Comparison of ENCODE assay signal across 14 cellular contexts in the genomic region with DNA sequence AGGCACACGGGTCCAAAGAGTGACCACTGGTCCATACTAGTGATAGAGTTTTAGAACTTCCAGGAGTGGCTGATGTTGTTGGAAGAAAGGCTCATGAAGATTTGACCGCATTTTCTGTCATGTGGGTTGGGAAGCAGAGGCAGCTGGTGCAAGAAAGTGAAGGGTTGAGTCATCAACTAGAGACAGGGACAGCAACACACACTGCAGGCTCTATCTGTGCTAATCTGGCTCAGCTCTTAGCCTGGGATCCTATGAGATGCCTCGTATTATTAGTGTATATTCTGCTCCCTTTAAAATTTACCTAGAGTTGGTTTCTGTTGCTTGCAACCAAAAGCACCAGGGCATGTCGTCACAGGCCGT. TPM values are rescaled to one million over a fixed set of nuclear protein-coding genes. Genes with fewer than 3 reads are reported as not detected.
DNase-seq lines count a peak whose midpoint lies in the region; ATAC-seq, FAIRE-seq and TF ChIP-seq lines count a peak whose summit lies in the region.
"Had no signal": no experiment of that assay in that cellular context is flagged by ENCODE, and none has a peak within 500 bp of the region (broad histone marks: within the 10 kb centered on the region; RNA-seq: fewer than 3 reads in every experiment).

No MANE protein-coding gene starts in this region.

- H3K4me3 Mint-ChIP-seq in activated naive CD8-positive, alpha-beta T cell treated with anti-CD3 and anti-CD28 coated beads, Interleukin-2, amount 50 U/mL, for 24 hours: no peak overlapping the region
- H3K4me3 Mint-ChIP-seq in activated naive CD8-positive, alpha-beta T cell treated with anti-CD3 and anti-CD28 coated beads for 36 hours: no peak overlapping the region

- H3K27ac Mint-ChIP-seq in activated naive CD8-positive, alpha-beta T cell treated with anti-CD3 and anti-CD28 coated beads, Interleukin-2, amount 50 U/mL, for 24 hours: peak overlapping the region; percentile 60
- no peak overlapping the region for H3K27ac Mint-ChIP-seq in activated naive CD8-positive, alpha-beta T cell treated with anti-CD3 and anti-CD28 coated beads for 36 hours
- H3K27ac Mint-ChIP-seq: activated naive CD8-positive, alpha-beta T cell treated with anti-CD3 and anti-CD28 coated beads, Interleukin-2, amount 10 ng/mL, durations not matched to agents 7 days and 5 days had no signal

- DNase-seq in activated naive CD8-positive, alpha-beta T cell treated with anti-CD3 and anti-CD28 coated beads, Interleukin-2, amount 50 U/mL, for 24 hours: no peak
- no peak for DNase-seq in activated naive CD8-positive, alpha-beta T cell treated with anti-CD3 and anti-CD28 coated beads for 36 hours
- peak; percentile 18 to 42 for DNase-seq in SJCRH30
- peak; percentile 74 for DNase-seq in fibroblast of the conjunctiva (ENCODE audit: low read depth)
- DNase-seq in urothelium cell line (ENCODE audit: low spot score): peak; percentile 86
- DNase-seq in stomach: no peak
- no peak for DNase-seq in NCI-H1436 treated with DMSO at 0.1 percent for 48 hours (lab: John Stamatoyannopoulos, UW)
- no peak for DNase-seq in cerebellum (ENCODE audit: low spot score)
- DNase-seq: activated naive CD8-positive, alpha-beta T cell treated with anti-CD3 and anti-CD28 coated beads, Interleukin-2, amount 10 ng/mL, durations not matched to agents 7 days and 5 days; gastrocnemius medialis; NCI-H1105 treated with DMSO at 0.1 percent for 48 hours; small intestine had no signal

- no peak for TF ChIP-seq POLR2A in stomach (IDR thresholded peaks at IDR 0.05)

- ATAC-seq in activated naive CD8-positive, alpha-beta T cell treated with anti-CD3 and anti-CD28 coated beads, Interleukin-2, amount 50 U/mL, for 24 hours: no peak
- ATAC-seq: gastrocnemius medialis had no signal

- FAIRE-seq in urothelium cell line (lab: Jason Lieb, UNC): peak; percentile 97
- FAIRE-seq: small intestine had no signal

- H3K4me3 ChIP-seq in SJCRH30: no peak overlapping the region
- H3K4me3 ChIP-seq in stomach: no peak overlapping the region
- H3K4me3 ChIP-seq: gastrocnemius medialis, lung had no signal

- H3K36me3 ChIP-seq in SJCRH30 (no peaks in the 10 kb centered on the region), stomach (no peaks in the 10 kb centered on the region)
- H3K36me3 ChIP-seq: gastrocnemius medialis had no signal

- H3K9me3 ChIP-seq in SJCRH30 (replicated peaks) (no peaks in the 10 kb centered on the region), stomach (no peaks in the 10 kb centered on the region)
- H3K9me3 ChIP-seq: gastrocnemius medialis had no signal

- WGBS in stomach, 5 donors: 74 to 91% (median 87%) methylated on average over 5 of the region's 5 CpGs

- TF ChIP-seq EP300 in stomach (IDR thresholded peaks at IDR 0.05): no peak

- H3K27ac ChIP-seq in SJCRH30 (no peak overlapping the region), stomach (peak overlapping the region in 1 of 5 donors; percentile 28)
- H3K27ac ChIP-seq: gastrocnemius medialis had no signal

- H3K4me1 ChIP-seq in SJCRH30 (peaks cover 10% of the 10 kb centered on the region), stomach (peaks cover 16 to 43% (median 24%) of the 10 kb centered on the region in 4 donors)

- H3K36me3 Mint-ChIP-seq in activated naive CD8-positive, alpha-beta T cell treated with anti-CD3 and anti-CD28 coated beads, Interleukin-2, amount 50 U/mL, for 24 hours (ENCODE audit: low read depth): no peaks in the 10 kb centered on the region
- H3K36me3 Mint-ChIP-seq in activated naive CD8-positive, alpha-beta T cell treated with anti-CD3 and anti-CD28 coated beads for 36 hours: peaks cover 2% of the 10 kb centered on the region
- H3K36me3 Mint-ChIP-seq: activated naive CD8-positive, alpha-beta T cell treated with anti-CD3 and anti-CD28 coated beads, Interleukin-2, amount 10 ng/mL, durations not matched to agents 7 days and 5 days had no signal

- H3K27me3 Mint-ChIP-seq in activated naive CD8-positive, alpha-beta T cell treated with anti-CD3 and anti-CD28 coated beads, Interleukin-2, amount 50 U/mL, for 24 hours: peaks cover 10% of the 10 kb centered on the region
- H3K27me3 Mint-ChIP-seq in activated naive CD8-positive, alpha-beta T cell treated with anti-CD3 and anti-CD28 coated beads for 36 hours: peaks cover 4% of the 10 kb centered on the region

- peaks cover 27% of the 10 kb centered on the region for H3K4me1 Mint-ChIP-seq in activated naive CD8-positive, alpha-beta T cell treated with anti-CD3 and anti-CD28 coated beads, Interleukin-2, amount 50 U/mL, for 24 hours
- peaks cover 25% of the 10 kb centered on the region for H3K4me1 Mint-ChIP-seq in activated naive CD8-positive, alpha-beta T cell treated with anti-CD3 and anti-CD28 coated beads for 36 hours

- TF ChIP-seq CTCF in stomach (IDR thresholded peaks at IDR 0.05): no peak

- no peaks in the 10 kb centered on the region for H3K9me3 Mint-ChIP-seq in activated naive CD8-positive, alpha-beta T cell treated with anti-CD3 and anti-CD28 coated beads, Interleukin-2, amount 50 U/mL, for 24 hours
- H3K9me3 Mint-ChIP-seq in activated naive CD8-positive, alpha-beta T cell treated with anti-CD3 and anti-CD28 coated beads for 36 hours: no peaks in the 10 kb centered on the region
- H3K9me3 Mint-ChIP-seq: activated naive CD8-positive, alpha-beta T cell treated with anti-CD3 and anti-CD28 coated beads, Interleukin-2, amount 10 ng/mL, durations not matched to agents 7 days and 5 days had no signal

- H3K27me3 ChIP-seq in SJCRH30 (no peaks in the 10 kb centered on the region), stomach (peaks cover 0 to 43% (median 25%) of the 10 kb centered on the region in 3 donors)
- H3K27me3 ChIP-seq: gastrocnemius medialis had no signal

- intact Hi-C loops in stomach (cut with DNase I; ENCODE audit: low total_unique reads): loop anchor here (2.0 kb wide), 1 partner anchor 384 kb away; no protein-coding TSS in a partner anchor

RNA-seq across cellular contexts. Expression of gene SH3RF3, which starts 2.5 kb away (rescaled TPM):
- 1 to 10 TPM; 2.2 to 2.5 TPM for total RNA-seq in activated naive CD8-positive, alpha-beta T cell treated with anti-CD3 and anti-CD28 coated beads for 36 hours
- 0.28 and 0.30 TPM in 2 replicates for total RNA-seq in SJCRH30 (2014; rRNA removed; shearing (Covaris generic))
- 10 to 100 TPM in 1 of 5 donors, 1 to 10 TPM in 3, under 1 TPM in 1; 0.87 to 11.1 (median 5.0) TPM for total RNA-seq in stomach
- polyA plus RNA-seq in stomach: 1 to 10 TPM; 2.3 to 4.3 (median 2.4) TPM
- 3.5 TPM for total RNA-seq in cerebellum
- total RNA-seq: OCI-LY7 had no signal

Comparison
In these comparisons a context has a peak if more than half of its experiments do, and no peak if none do; other contexts are left out.
1. DNase-seq: peak in SJCRH30 (2 of 2), fibroblast of the conjunctiva (single experiment) and urothelium cell line (single experiment); none in activated naive CD8-positive, alpha-beta T cell treated with anti-CD3 and anti-CD28 coated beads, Interleukin-2, amount 50 U/mL, for 24 hours (single experiment), activated naive CD8-positive, alpha-beta T cell treated with anti-CD3 and anti-CD28 coated beads for 36 hours (single experiment), stomach (single experiment), NCI-H1436 treated with DMSO at 0.1 percent for 48 hours (single experiment) and cerebellum (single experiment).